ENCODE assay signal across 8 cellular contexts in genomic region chr1:150551784-150552691, GRCh38. TPM values are rescaled to one million over a fixed set of nuclear protein-coding genes. Genes with fewer than 3 reads are reported as not detected.
DNase-seq lines count a peak whose midpoint lies in the region; ATAC-seq, FAIRE-seq and TF ChIP-seq lines count a peak whose summit lies in the region.

No MANE protein-coding gene starts in this region.

- no peak overlapping the region for H3K4me3 ChIP-seq in kidney (ENCODE audit: low read length in 2 of 2)

- peaks cover 66% of the 10 kb centered on the region for H3K36me3 Mint-ChIP-seq in MCF 10A (ENCODE audit: insufficient read depth, unreplicated experiment)
- H3K36me3 Mint-ChIP-seq in stimulated activated effector memory CD8-positive, alpha-beta T cell treated with anti-CD3 and anti-CD28 coated beads, Interleukin-12 subunit alpha, Interleukin-12 subunit beta, amount 100 ng/mL, for 72 hours: peaks cover 12% of the 10 kb centered on the region

- no peaks in the 10 kb centered on the region for H3K9me3 Mint-ChIP-seq in MCF 10A (ENCODE audit: unreplicated experiment)
- H3K9me3 Mint-ChIP-seq in stimulated activated effector memory CD8-positive, alpha-beta T cell treated with anti-CD3 and anti-CD28 coated beads, Interleukin-12 subunit alpha, Interleukin-12 subunit beta, amount 100 ng/mL, for 72 hours: no peaks in the 10 kb centered on the region

- TF ChIP-seq CTCF in MCF 10A (IDR thresholded peaks at IDR 0.05; ENCODE audit: unreplicated experiment) (no peak), kidney (IDR thresholded peaks at IDR 0.05; ENCODE audit: borderline replicate concordance, extremely low read depth, insufficient read depth) (no peak)

- BruUV-seq in MCF 10A (replicated peaks; lab: Mats Ljungman, UMichigan): no TSS peak

- H3K9me3 ChIP-seq in kidney (ENCODE audit: control insufficient read depth in 1 of 2, low read length in 2 of 2): no peaks in the 10 kb centered on the region

- H3K27ac Mint-ChIP-seq in MCF 10A (ENCODE audit: low read depth, unreplicated experiment): peak overlapping the region; percentile 81
- H3K27ac Mint-ChIP-seq in stimulated activated effector memory CD8-positive, alpha-beta T cell treated with anti-CD3 and anti-CD28 coated beads, Interleukin-12 subunit alpha, Interleukin-12 subunit beta, amount 100 ng/mL, for 72 hours: peak overlapping the region; percentile 79

- peak; percentile 11 for ATAC-seq in stimulated activated effector memory CD8-positive, alpha-beta T cell treated with anti-CD3 and anti-CD28 coated beads, Interleukin-12 subunit alpha, Interleukin-12 subunit beta, amount 100 ng/mL, for 72 hours
- ATAC-seq in GM18861 (IDR thresholded peaks at IDR 0.05; ENCODE audit: unreplicated experiment): no peak

- peaks cover 33% of the 10 kb centered on the region for H3K4me1 Mint-ChIP-seq in MCF 10A (ENCODE audit: insufficient read depth, unreplicated experiment)
- H3K4me1 Mint-ChIP-seq in stimulated activated effector memory CD8-positive, alpha-beta T cell treated with anti-CD3 and anti-CD28 coated beads, Interleukin-12 subunit alpha, Interleukin-12 subunit beta, amount 100 ng/mL, for 72 hours: peaks cover 39% of the 10 kb centered on the region

- intact Hi-C loops in MCF 10A (cut with micrococcal nuclease) (loop anchor here (5.0 kb wide), 1 partner anchor 430 kb away; the partner anchor contains the start of gene ANXA9), kidney (cut with DNase I) (no loop called here)

- POLR2A ChIA-PET in MCF 10A (lab: Yijun Ruan, JAX): interaction anchor here (0.6 to 27.7 kb wide), 11 partner anchors 15 to 434 kb away, joined by 3 to 1801 read pairs (median 4); partner anchors contain the start of genes ENSA, FALEC, MCL1 and RPRD2

- H3K4me3 Mint-ChIP-seq in MCF 10A (ENCODE audit: unreplicated experiment): peak overlapping the region; percentile 41
- H3K4me3 Mint-ChIP-seq in stimulated activated effector memory CD8-positive, alpha-beta T cell treated with anti-CD3 and anti-CD28 coated beads, Interleukin-12 subunit alpha, Interleukin-12 subunit beta, amount 100 ng/mL, for 72 hours: no peak overlapping the region

- H3K27ac ChIP-seq in kidney (ENCODE audit: low read depth in 2 of 2, low read length in 2 of 2): peak overlapping the region in 1 of 2 donors; percentile 85

- no peak overlapping the region for H3K9ac ChIP-seq in kidney (ENCODE audit: low read length in 2 of 2)

- peaks cover 7 to 14% of the 10 kb centered on the region in 2 donors for H3K4me1 ChIP-seq in kidney (ENCODE audit: control insufficient read depth in 1 of 2, insufficient read depth in 1 of 2, low read depth in 1 of 2, low read length in 2 of 2)

- peaks cover 4 to 5% of the 10 kb centered on the region in 2 donors for H3K36me3 ChIP-seq in kidney (ENCODE audit: control insufficient read depth in 1 of 2, insufficient read depth in 2 of 2, low read length in 2 of 2)

- peak; percentile 89 for DNase-seq in AG08395 (ENCODE audit: low spot score)
- DNase-seq in LHCN-M2 (ENCODE audit: low read depth): peak; percentile 81
- peak; percentile 97 for DNase-seq in MCF 10A (ENCODE audit: unreplicated experiment)
- peak; percentile 95 for DNase-seq in kidney
- no peak for DNase-seq in stimulated activated effector memory CD8-positive, alpha-beta T cell treated with anti-CD3 and anti-CD28 coated beads, Interleukin-12 subunit alpha, Interleukin-12 subunit beta, amount 100 ng/mL, for 72 hours (ENCODE audit: low spot score in 2 of 2)
- no peak for DNase-seq in retina
- no peak for DNase-seq in activated gamma-delta T cell treated with Interleukin-2 at 50 U/mL for 16 hours

- FAIRE-seq in kidney (lab: Jason Lieb, UNC): no peak

- H3K27me3 Mint-ChIP-seq in MCF 10A (ENCODE audit: insufficient read depth, unreplicated experiment): no peaks in the 10 kb centered on the region

- CTCF ChIA-PET in MCF 10A (lab: Yijun Ruan, JAX): interaction anchor here (0.5 to 5.9 kb wide), 7 partner anchors 8 to 371 kb away, joined by 3 to 77 read pairs (median 4); no protein-coding TSS in a partner anchor

RNA-seq across cellular contexts. Expression of gene ADAMTSL4, which starts 2.8 kb away (rescaled TPM):
- total RNA-seq in LHCN-M2 (2014; rRNA removed) (2.8 and 3.1 TPM in 2 replicates), MCF 10A (2022) (9.6 and 13.3 TPM in 2 replicates), kidney (20.0 TPM)
- 4.8 TPM for polyA plus RNA-seq in LHCN-M2 (2012)
- polyA plus RNA-seq in kidney (ENCODE audit: insufficient read depth, low read depth, low replicate concordance): 6.9 TPM

RNA-seq across cellular contexts. Expression of gene MCL1, which starts 27.4 kb away (rescaled TPM):
- 287 TPM in 2 replicates for total RNA-seq in LHCN-M2 (2014; rRNA removed)
- polyA plus RNA-seq in LHCN-M2 (2012): 66.7 TPM
- total RNA-seq in MCF 10A (2022): 497 and 624 TPM in 2 replicates
- total RNA-seq in kidney: 253 TPM
- 79.5 TPM for polyA plus RNA-seq in kidney (ENCODE audit: insufficient read depth, low read depth, low replicate concordance)

RNA-seq across cellular contexts. Expression of gene FALEC, which starts 36.5 kb away (rescaled TPM):
- total RNA-seq in LHCN-M2 (2014; rRNA removed): not detected in 2 replicates
- polyA plus RNA-seq in LHCN-M2 (2012): 0.36 TPM
- not detected in 2 replicates for total RNA-seq in MCF 10A (2022)
- total RNA-seq in kidney: not detected
- polyA plus RNA-seq in kidney (ENCODE audit: insufficient read depth, low read depth, low replicate concordance): not detected

RNA-seq across cellular contexts. Expression of gene ECM1, which starts 44.1 kb away (rescaled TPM):
- 108 and 129 TPM in 2 replicates for total RNA-seq in LHCN-M2 (2014; rRNA removed)
- polyA plus RNA-seq in LHCN-M2 (2012): 222 TPM
- 1.7 and 3.2 TPM in 2 replicates for total RNA-seq in MCF 10A (2022)
- 9.2 TPM for total RNA-seq in kidney
- polyA plus RNA-seq in kidney (ENCODE audit: insufficient read depth, low read depth, low replicate concordance): 36.4 TPM

Comparison
In these comparisons a context has a peak if more than half of its experiments do, and no peak if none do; other contexts are left out.
1. DNase-seq: peak in AG08395 (single experiment), LHCN-M2 (single experiment), MCF 10A (single experiment) and kidney (single experiment); none in stimulated activated effector memory CD8-positive, alpha-beta T cell treated with anti-CD3 and anti-CD28 coated beads, Interleukin-12 subunit alpha, Interleukin-12 subunit beta, amount 100 ng/mL, for 72 hours (0 of 2), retina (single experiment) and activated gamma-delta T cell treated with Interleukin-2 at 50 U/mL for 16 hours (single experiment).